In genomic region chr2:26757873-26758789, GRCh38 we compare ENCODE assay signal across 9 cellular contexts. TPM values are rescaled to one million over a fixed set of nuclear protein-coding genes. Genes with fewer than 3 reads are reported as not detected.
DNase-seq lines count a peak whose midpoint lies in the region; ATAC-seq and TF ChIP-seq lines count a peak whose summit lies in the region.
"Had no signal": no experiment of that assay in that cellular context is flagged by ENCODE, and none has a peak within 500 bp of the region (broad histone marks: within the 10 kb centered on the region; RNA-seq: fewer than 3 reads in every experiment).

No MANE protein-coding gene starts in this region.

- intact Hi-C loops in mammary epithelial cell (cut with micrococcal nuclease) (loop anchor here (1.0 kb wide), 2 partner anchors 13 to 27 kb away; no protein-coding TSS in a partner anchor), lower lobe of right lung (cut with DNase I) (no loop called here)

- peak overlapping the region; percentile 46 for H2AFZ ChIP-seq in mammary epithelial cell (ENCODE audit: low read depth, low read length)

- H3K4me1 ChIP-seq in mammary epithelial cell (ENCODE audit: insufficient read depth, low read length) (peaks cover 16% of the 10 kb centered on the region), lower lobe of right lung (peaks cover 13% of the 10 kb centered on the region)

- CTCF ChIA-PET in mammary epithelial cell (lab: Charles Lee; ENCODE audit: low non-redundant PET), result no interaction called here

- no peaks in the 10 kb centered on the region for H3K27me3 ChIP-seq in mammary epithelial cell (ENCODE audit: insufficient read depth, low read length)
- H3K27me3 ChIP-seq in lower lobe of right lung (ENCODE audit: low read depth), result no peaks in the 10 kb centered on the region

- 10% methylated on average over 6 of the region's 6 CpGs for WGBS in mammary epithelial cell (ENCODE audit: low coverage, missing lambda C conversion rate)

- H3K9ac ChIP-seq in mammary epithelial cell (ENCODE audit: insufficient read depth, low read length), result peak overlapping the region; percentile 50

- peak overlapping the region; percentile 68 for H3K4me2 ChIP-seq in mammary epithelial cell (ENCODE audit: insufficient read depth, low read depth, low read length)

- DNase-seq in activated CD4-positive, alpha-beta T cell treated with anti-CD3 and anti-CD28 coated beads for 48 hours, result peak; percentile 40
- DNase-seq in activated CD4-positive, alpha-beta T cell treated with anti-CD3 and anti-CD28 coated beads for 1 hour, result no peak
- DNase-seq in LHCN-M2 (ENCODE audit: low read depth) (peak; percentile 96), mammary epithelial cell (peak; percentile 98), lower lobe of right lung (no peak), middle frontal gyrus (ENCODE audit: extremely low spot score, low spot score) (no peak), NCI-H187 (lab: John Stamatoyannopoulos, UW) (no peak)
- DNase-seq: activated naive CD8-positive, alpha-beta T cell treated with anti-CD3 and anti-CD28 coated beads, Interleukin-2, amount 10 ng/mL, durations not matched to agents 7 days and 5 days had no signal

- H3K27ac ChIP-seq in mammary epithelial cell (ENCODE audit: insufficient read depth, low read depth, low read length), result peak overlapping the region; percentile 80
- H3K27ac ChIP-seq in lower lobe of right lung, result peak overlapping the region; percentile 56

- H3K79me2 ChIP-seq in mammary epithelial cell (ENCODE audit: insufficient read depth, low read length), result no peaks in the 10 kb centered on the region

- dilution Hi-C loops in mammary epithelial cell (cut with HindIII; ENCODE audit: low sequenced_read_pairs), result no loop called here

- ATAC-seq in lower lobe of right lung (peak; percentile 35 to 58), HG03571 (IDR thresholded peaks at IDR 0.05; ENCODE audit: unreplicated experiment) (no peak)

- no peak overlapping the region for H3K4me3 ChIP-seq in mammary epithelial cell (replicated peaks in 1 of 3; ENCODE audit: insufficient read depth in 1 of 3, low read depth in 2 of 3, low read length in 3 of 3)
- H3K4me3 ChIP-seq in lower lobe of right lung, result no peak overlapping the region

- TSS peak; percentile 97 for BruUV-seq in mammary epithelial cell (replicated peaks; lab: Mats Ljungman, UMichigan)

- H4K20me1 ChIP-seq in mammary epithelial cell (ENCODE audit: insufficient read depth, low read length), result no peaks in the 10 kb centered on the region

- TF ChIP-seq CTCF in mammary epithelial cell (conservative IDR thresholded peaks at IDR 0.05 in 1 of 2, IDR thresholded peaks at IDR 0.05 in 1 of 2; ENCODE audit: extremely low read depth in 1 of 2, insufficient read depth in 1 of 2, low read depth in 1 of 2, low read length in 2 of 2) (no peak), lower lobe of right lung (IDR thresholded peaks at IDR 0.05) (no peak)

- in situ Hi-C loops in mammary epithelial cell (cut with MboI; ENCODE audit: low sequenced_read_pairs in 2 of 2), result no loop called here

- H3K36me3 ChIP-seq in mammary epithelial cell (ENCODE audit: insufficient read depth, low read length) (no peaks in the 10 kb centered on the region), lower lobe of right lung (no peaks in the 10 kb centered on the region)

- H3K9me3 ChIP-seq in mammary epithelial cell (replicated peaks; ENCODE audit: insufficient read depth, low read length), result no peaks in the 10 kb centered on the region
- H3K9me3 ChIP-seq in lower lobe of right lung, result no peaks in the 10 kb centered on the region

RNA-seq across cellular contexts. Expression of gene SLC35F6, which starts 6.0 kb away (rescaled TPM):
- 27.7 and 34.8 TPM in 2 replicates for total RNA-seq in LHCN-M2 (2014; rRNA removed)
- 17.7 TPM for polyA plus RNA-seq in LHCN-M2 (2012)
- total RNA-seq in mammary epithelial cell, result 100 to 1,000 TPM in 1 of 2 donors, 10 to 100 TPM in 1; 57.2 to 125 TPM
- polyA plus RNA-seq in mammary epithelial cell, result 42.0 TPM
- polyA minus RNA-seq in mammary epithelial cell, result 64.4 TPM
- total RNA-seq in lower lobe of right lung, result 49.3 TPM

RNA-seq across cellular contexts. Expression of gene CENPA, which starts 27.7 kb away (rescaled TPM):
- total RNA-seq in LHCN-M2 (2014; rRNA removed), result 22.1 and 29.9 TPM in 2 replicates
- 13.8 TPM for polyA plus RNA-seq in LHCN-M2 (2012)
- 10 to 100 TPM in 1 of 2 donors, under 1 TPM in 1; 0.17 to 18.2 TPM for total RNA-seq in mammary epithelial cell
- polyA plus RNA-seq in mammary epithelial cell, result 21.4 TPM
- 1.0 TPM for polyA minus RNA-seq in mammary epithelial cell
- total RNA-seq in lower lobe of right lung, result 1.7 TPM

Comparison
In these comparisons a context has a peak if more than half of its experiments do, and no peak if none do; other contexts are left out.
1. DNase-seq: peak in activated CD4-positive, alpha-beta T cell treated with anti-CD3 and anti-CD28 coated beads for 48 hours (single experiment), LHCN-M2 (single experiment) and mammary epithelial cell (single experiment); none in activated CD4-positive, alpha-beta T cell treated with anti-CD3 and anti-CD28 coated beads for 1 hour (single experiment), lower lobe of right lung (single experiment), middle frontal gyrus (single experiment) and NCI-H187 (0 of 2).